ENCODE assay signal across 8 cellular contexts in genomic region chr5:178234753-178235599, GRCh38. TPM values are rescaled to one million over a fixed set of nuclear protein-coding genes. Genes with fewer than 3 reads are reported as not detected.
DNase-seq lines count a peak whose midpoint lies in the region; ATAC-seq lines count a peak whose summit lies in the region.

No MANE protein-coding gene starts in this region.

- peak overlapping the region in 1 of 2 donors; percentile 34 for H3K4me3 Mint-ChIP-seq in effector memory CD8-positive, alpha-beta T cell

- peak overlapping the region; percentile 10 to 47 for H3K27ac Mint-ChIP-seq in effector memory CD8-positive, alpha-beta T cell

- peaks cover 29% of the 10 kb centered on the region for H3K36me3 Mint-ChIP-seq in effector memory CD8-positive, alpha-beta T cell (ENCODE audit: insufficient read depth)

- peak; percentile 23 for ATAC-seq in GM18907 (IDR thresholded peaks at IDR 0.05; ENCODE audit: unreplicated experiment)
- ATAC-seq in effector memory CD8-positive, alpha-beta T cell (replicated peaks): no peak
- ATAC-seq in GM19455 (IDR thresholded peaks at IDR 0.05; ENCODE audit: unreplicated experiment): no peak

- peaks cover 46 to 59% of the 10 kb centered on the region in 2 donors for H3K4me1 Mint-ChIP-seq in effector memory CD8-positive, alpha-beta T cell (ENCODE audit: low read depth in 2 of 2)

- DNase-seq in AG08396 (ENCODE audit: low spot score) (peak; percentile 85), NOMO-1 (lab: John Stamatoyannopoulos, UW; ENCODE audit: unreplicated experiment in 2 of 2) (peak; percentile 36 to 61), mucosa of gallbladder (ENCODE audit: low spot score) (peak; percentile 78)
- DNase-seq in activated CD8-positive, alpha-beta memory T cell treated with anti-CD3 and anti-CD28 coated beads for 24 hours: peak; percentile 93
- peak; percentile 71 to 77 (median 76) for DNase-seq in effector memory CD8-positive, alpha-beta T cell
- DNase-seq in stimulated activated CD8-positive, alpha-beta memory T cell treated with anti-CD3 and anti-CD28 coated beads, Interleukin-4, amount 100 ng/mL, for 4 hours (ENCODE audit: low read depth in 2 of 2, low spot score in 1 of 2): peak; percentile 49 to 76

- H3K27me3 Mint-ChIP-seq in effector memory CD8-positive, alpha-beta T cell: no peaks in the 10 kb centered on the region

- no peaks in the 10 kb centered on the region for H3K9me3 Mint-ChIP-seq in effector memory CD8-positive, alpha-beta T cell

RNA-seq across cellular contexts. Expression of gene PHYKPL, which starts 2.4 kb away (rescaled TPM):
- total RNA-seq in mucosa of gallbladder: 95.4 TPM

RNA-seq across cellular contexts. Expression of gene HNRNPAB, which starts 30.6 kb away (rescaled TPM):
- total RNA-seq in mucosa of gallbladder: 110 TPM

RNA-seq across cellular contexts. Expression of gene GMCL2, which starts 47.8 kb away (rescaled TPM):
- total RNA-seq in mucosa of gallbladder: not detected
